In genomic region chr19:54764219-54764618, GRCh38 we compare ENCODE assay signal across 13 cellular contexts. TPM values are rescaled to one million over a fixed set of nuclear protein-coding genes. Genes with fewer than 3 reads are reported as not detected.
DNase-seq lines count a peak whose midpoint lies in the region; TF ChIP-seq lines count a peak whose summit lies in the region.
"Not testable (repeated sequence)": the region's sequence is repeated elsewhere in the genome, so short reads cannot be mapped to it uniquely, and the experiment has no call there.
"Had no signal": no experiment of that assay in that cellular context is flagged by ENCODE, and none has a peak within 500 bp of the region (broad histone marks: within the 10 kb centered on the region; RNA-seq: fewer than 3 reads in every experiment).

No MANE protein-coding gene starts in this region.

- not testable (repeated sequence) for H3K27me3 ChIP-seq in HL-60 (ENCODE audit: insufficient read depth, poor library complexity, severe bottlenecking); MG63

- DNase-seq in Caki2 (ENCODE audit: low read depth): peak; percentile 65
- peak; percentile 53 to 84 for DNase-seq in HL-60 (ENCODE audit: low read depth in 1 of 2, low spot score in 1 of 2)
- peak; percentile 85 for DNase-seq in MG63
- peak; percentile 80 to 82 for DNase-seq in NOMO-1 (lab: John Stamatoyannopoulos, UW; ENCODE audit: unreplicated experiment in 2 of 2)
- peak; percentile 6 for DNase-seq in RKO (ENCODE audit: low spot score)
- peak; percentile 23 for DNase-seq in SKM-1 treated with dmso at 0.1 percent for 144 hours (lab: John Stamatoyannopoulos, UW; ENCODE audit: unreplicated experiment)
- DNase-seq in mesenteric fat pad (ENCODE audit: low spot score): peak; percentile 74

- H3K36me3 ChIP-seq in MG63: not testable (repeated sequence)

- in situ Hi-C loops in Caki2 (cut with HindIII; ENCODE audit: low pct_unique_long_range_greater_than_20kb, low sequenced_read_pairs): not testable (repeated sequence)

- H3K9me3 ChIP-seq in MG63: not testable (repeated sequence)

- H3K27ac ChIP-seq in HL-60 (replicated peaks): peak overlapping the region; percentile 65

- not testable (repeated sequence) for TF ChIP-seq CTCF in HL-60 (IDR thresholded peaks at IDR 0.05; ENCODE audit: insufficient read depth, low read length)

- H3K4me3 ChIP-seq in HL-60 (replicated peaks; ENCODE audit: insufficient read depth, low read length); MG63: not testable (repeated sequence)

RNA-seq across cellular contexts. Expression of gene KIR2DL1, which starts 5.4 kb away (rescaled TPM):
- not detected in 2 replicates for total RNA-seq in Caki2 (2014; rRNA removed; shearing (Covaris generic); ENCODE audit: low replicate concordance)
- total RNA-seq in MG63 (2014; rRNA removed; shearing (Covaris generic); ENCODE audit: low replicate concordance): not detected in 2 replicates
- not detected for total RNA-seq in mesenteric fat pad
- total RNA-seq: A673, B cell, H7, K562, NCI-H460, PC-9 had no signal

RNA-seq across cellular contexts. Expression of gene KIR2DL3, which starts 25.9 kb away (rescaled TPM):
- not detected in 2 replicates for total RNA-seq in Caki2 (2014; rRNA removed; shearing (Covaris generic); ENCODE audit: low replicate concordance)
- total RNA-seq in MG63 (2014; rRNA removed; shearing (Covaris generic); ENCODE audit: low replicate concordance): not detected in 2 replicates
- total RNA-seq in mesenteric fat pad: not detected
- total RNA-seq: A673, B cell, H7, K562, NCI-H460, PC-9 had no signal

RNA-seq across cellular contexts. Expression of gene KIR2DL4, which starts 39.2 kb away (rescaled TPM):
- not detected in 2 replicates for total RNA-seq in Caki2 (2014; rRNA removed; shearing (Covaris generic); ENCODE audit: low replicate concordance)
- not detected in 2 replicates for total RNA-seq in MG63 (2014; rRNA removed; shearing (Covaris generic); ENCODE audit: low replicate concordance)
- total RNA-seq in mesenteric fat pad: 0.22 TPM
- total RNA-seq: A673, B cell, H7, K562, NCI-H460, PC-9 had no signal

RNA-seq across cellular contexts. Expression of gene KIR3DL3, which starts 40.0 kb away (rescaled TPM):
- not detected in 2 replicates for total RNA-seq in Caki2 (2014; rRNA removed; shearing (Covaris generic); ENCODE audit: low replicate concordance)
- total RNA-seq in MG63 (2014; rRNA removed; shearing (Covaris generic); ENCODE audit: low replicate concordance): not detected in 2 replicates
- not detected for total RNA-seq in mesenteric fat pad
- total RNA-seq: A673, B cell, H7, K562, NCI-H460, PC-9 had no signal

RNA-seq across cellular contexts. Expression of gene KIR3DL1, which starts 52.0 kb away (rescaled TPM):
- total RNA-seq in Caki2 (2014; rRNA removed; shearing (Covaris generic); ENCODE audit: low replicate concordance): not detected in 2 replicates
- not detected in 2 replicates for total RNA-seq in MG63 (2014; rRNA removed; shearing (Covaris generic); ENCODE audit: low replicate concordance)
- total RNA-seq in mesenteric fat pad: not detected
- total RNA-seq: A673, B cell, H7, K562, NCI-H460, PC-9 had no signal

Comparison
In these comparisons a context has a peak if more than half of its experiments do, and no peak if none do; other contexts are left out.
1. DNase-seq: peak in every context shown above with its lines; median percentile 85 in MG63; 81 in NOMO-1; 74 in mesenteric fat pad; 68 in HL-60; 65 in Caki2; 23 in SKM-1 treated with dmso at 0.1 percent for 144 hours; 6 in RKO.